In the genomic region with DNA sequence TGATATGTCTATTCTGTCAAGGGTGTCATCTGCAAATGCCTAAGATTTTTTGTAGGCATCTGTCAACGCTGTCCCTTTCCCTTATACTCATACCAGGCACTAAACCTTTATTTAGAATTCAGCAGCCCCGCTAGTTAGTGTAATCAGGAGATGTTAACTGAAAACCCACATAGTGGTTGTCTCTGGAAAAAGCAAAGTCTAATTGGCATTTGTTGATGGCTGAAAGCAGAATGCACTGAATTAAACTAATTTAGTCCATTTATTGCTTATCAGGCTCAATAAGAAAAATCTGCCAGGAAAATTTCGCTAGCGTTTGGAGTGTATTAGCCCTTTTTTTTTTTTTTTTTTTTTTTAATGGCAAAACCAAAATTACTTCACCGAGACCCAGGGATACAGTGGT, we compare ENCODE assay signal across 22 cellular contexts. TPM values are rescaled to one million over a fixed set of nuclear protein-coding genes. Genes with fewer than 3 reads are reported as not detected.
A peak's percentile ranks its signal among the peaks of the same experiment; 100 is the strongest.
DNase-seq lines count a peak whose midpoint lies in the region; ATAC-seq, FAIRE-seq and TF ChIP-seq lines count a peak whose summit lies in the region.
"Had no signal": no experiment of that assay in that cellular context is flagged by ENCODE, and none has a peak within 500 bp of the region (broad histone marks: within the 10 kb centered on the region; RNA-seq: fewer than 3 reads in every experiment).

No MANE protein-coding gene starts in this region.

- H3K9me3 ChIP-seq in BE2C (no peaks in the 10 kb centered on the region), adipocyte (ENCODE audit: control insufficient read depth, low read length) (peaks cover 5% of the 10 kb centered on the region)
- no peaks in the 10 kb centered on the region for H3K9me3 ChIP-seq in effector memory CD4-positive, alpha-beta T cell (ENCODE audit: control insufficient read depth, low read length)
- H3K9me3 ChIP-seq: A549, HAP-1 had no signal

- no peak for TF ChIP-seq POLR2A in H54 (IDR thresholded peaks at IDR 0.05; ENCODE audit: low read depth, low read length)

- H3K4me1 Mint-ChIP-seq in stimulated activated effector memory CD8-positive, alpha-beta T cell treated with anti-CD3 and anti-CD28 coated beads, Interleukin-12 subunit alpha, Interleukin-12 subunit beta, amount 100 ng/mL, for 72 hours: no peaks in the 10 kb centered on the region

- no peaks in the 10 kb centered on the region for H3K9me3 Mint-ChIP-seq in stimulated activated effector memory CD8-positive, alpha-beta T cell treated with anti-CD3 and anti-CD28 coated beads, Interleukin-12 subunit alpha, Interleukin-12 subunit beta, amount 100 ng/mL, for 72 hours
- H3K9me3 Mint-ChIP-seq: CD4-positive, alpha-beta memory T cell; HFFc6 had no signal

- peak overlapping the region; percentile 29 for H3K27ac Mint-ChIP-seq in stimulated activated effector memory CD8-positive, alpha-beta T cell treated with anti-CD3 and anti-CD28 coated beads, Interleukin-12 subunit alpha, Interleukin-12 subunit beta, amount 100 ng/mL, for 72 hours
- H3K27ac Mint-ChIP-seq: HFFc6 had no signal

- H3K27me3 ChIP-seq in BE2C (no peaks in the 10 kb centered on the region), adipocyte (replicated peaks; ENCODE audit: control insufficient read depth, insufficient read depth, low read length) (no peaks in the 10 kb centered on the region)
- no peaks in the 10 kb centered on the region for H3K27me3 ChIP-seq in effector memory CD4-positive, alpha-beta T cell (replicated peaks; ENCODE audit: control insufficient read depth, insufficient read depth, low read length, poor library complexity, severe bottlenecking)

- peaks cover 15% of the 10 kb centered on the region for H3K4me1 ChIP-seq in BE2C
- H3K4me1 ChIP-seq in adipocyte (ENCODE audit: control insufficient read depth, insufficient read depth, low read length): peaks cover 9% of the 10 kb centered on the region
- no peaks in the 10 kb centered on the region for H3K4me1 ChIP-seq in effector memory CD4-positive, alpha-beta T cell (ENCODE audit: control insufficient read depth, insufficient read depth, low read length, poor library complexity, severe bottlenecking)
- H3K4me1 ChIP-seq: A549 had no signal

- no peak overlapping the region for H3K4me3 Mint-ChIP-seq in stimulated activated effector memory CD8-positive, alpha-beta T cell treated with anti-CD3 and anti-CD28 coated beads, Interleukin-12 subunit alpha, Interleukin-12 subunit beta, amount 100 ng/mL, for 72 hours
- H3K4me3 Mint-ChIP-seq: CD4-positive, alpha-beta memory T cell; HFFc6 had no signal

- no peak overlapping the region for H3K27ac ChIP-seq in effector memory CD4-positive, alpha-beta T cell (ENCODE audit: insufficient read depth, low read length, poor library complexity, severe bottlenecking)
- H3K27ac ChIP-seq: A549, GM23248 had no signal

- no peak for ATAC-seq in stimulated activated effector memory CD8-positive, alpha-beta T cell treated with anti-CD3 and anti-CD28 coated beads, Interleukin-12 subunit alpha, Interleukin-12 subunit beta, amount 100 ng/mL, for 72 hours
- ATAC-seq in GM21423 (IDR thresholded peaks at IDR 0.05; ENCODE audit: unreplicated experiment): no peak
- ATAC-seq: A549 had no signal

- no peak for TF ChIP-seq CTCF in BE2C (IDR thresholded peaks at IDR 0.05; ENCODE audit: low read depth, low read length)

- peak; percentile 64 for FAIRE-seq in H54 (lab: Jason Lieb, UNC)
- FAIRE-seq: G401.6, GM12892 had no signal

- peak; percentile 22 for DNase-seq in BE2C
- no peak for DNase-seq in H54 (ENCODE audit: insufficient read length, low spot score)
- no peak for DNase-seq in adipocyte (ENCODE audit: low read depth)
- DNase-seq in stimulated activated effector memory CD8-positive, alpha-beta T cell treated with anti-CD3 and anti-CD28 coated beads, Interleukin-12 subunit alpha, Interleukin-12 subunit beta, amount 100 ng/mL, for 72 hours (ENCODE audit: low spot score in 2 of 2): no peak
- DNase-seq in NCI-H69 (lab: John Stamatoyannopoulos, UW): no peak
- no peak for DNase-seq in effector memory CD4-positive, alpha-beta T cell
- DNase-seq: 8988T; ACHN; AML-193; C1 segment of cervical spinal cord; Calu3; CD4-positive, alpha-beta memory T cell; COR-L47; DMS153; DND-41; GM23248; HFFc6 had no signal

- H3K9ac ChIP-seq in adipocyte (ENCODE audit: low read length): peak overlapping the region; percentile 52
- H3K9ac ChIP-seq: GM23248 had no signal

- peaks cover 100% of the 10 kb centered on the region for H3K36me3 Mint-ChIP-seq in stimulated activated effector memory CD8-positive, alpha-beta T cell treated with anti-CD3 and anti-CD28 coated beads, Interleukin-12 subunit alpha, Interleukin-12 subunit beta, amount 100 ng/mL, for 72 hours

- H3K36me3 ChIP-seq in BE2C (peaks cover 36% of the 10 kb centered on the region), adipocyte (ENCODE audit: control insufficient read depth, insufficient read depth, low read length, severe bottlenecking) (peaks cover 48% of the 10 kb centered on the region)
- peaks cover 75% of the 10 kb centered on the region for H3K36me3 ChIP-seq in effector memory CD4-positive, alpha-beta T cell (ENCODE audit: control insufficient read depth, insufficient read depth, low read length)

- H3K4me3 ChIP-seq in BE2C (ENCODE audit: low read depth, low read length) (peak overlapping the region; percentile 25; the same call in 1 of the 2 replicates), adipocyte (ENCODE audit: low read length) (no peak overlapping the region)
- no peak overlapping the region for H3K4me3 ChIP-seq in effector memory CD4-positive, alpha-beta T cell (ENCODE audit: insufficient read depth, low read depth, low read length, poor library complexity, severe bottlenecking)
- H3K4me3 ChIP-seq: A549, GM23248, HAP-1 had no signal

RNA-seq across cellular contexts. Expression of a gene that starts 34.5 kb away (rescaled TPM):
- polyA plus RNA-seq in BE2C (2012; ENCODE audit: insufficient read depth, insufficient read length, low read depth): 6.9 TPM

RNA-seq across cellular contexts. Expression of a gene that starts 35.7 kb away (rescaled TPM):
- 2.8 TPM for polyA plus RNA-seq in BE2C (2012; ENCODE audit: insufficient read depth, insufficient read length, low read depth)
